18 cellular contexts compared by ENCODE assay signal in the genomic region with DNA sequence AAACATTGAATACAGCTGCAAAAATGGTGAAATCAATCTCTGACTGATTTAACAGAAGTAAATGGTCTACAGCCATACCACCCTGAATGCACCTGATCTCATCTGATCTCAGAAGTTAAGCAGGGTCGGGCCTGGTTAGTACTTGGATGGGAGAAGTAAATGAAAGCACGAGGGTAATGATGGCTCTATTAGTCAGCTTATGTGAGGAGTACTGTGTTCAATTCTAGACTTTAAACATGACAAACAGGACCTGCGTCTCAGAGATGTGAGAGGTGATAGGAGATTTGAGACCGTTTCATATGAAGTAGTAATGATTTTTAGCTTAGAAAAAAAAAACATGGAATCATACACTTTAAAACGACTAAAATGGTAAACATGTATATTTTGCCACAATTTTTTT.
DNase-seq lines count a peak whose midpoint lies in the region; ATAC-seq, FAIRE-seq and TF ChIP-seq lines count a peak whose summit lies in the region.
"Had no signal": no experiment of that assay in that cellular context is flagged by ENCODE, and none has a peak within 500 bp of the region (broad histone marks: within the 10 kb centered on the region; RNA-seq: fewer than 3 reads in every experiment).

No MANE protein-coding gene starts in this region.

- H3K36me3 Mint-ChIP-seq in activated CD4-positive, alpha-beta T cell treated with anti-CD3 and anti-CD28 coated beads for 36 hours (ENCODE audit: low read depth), result peaks cover 34% of the 10 kb centered on the region
- peaks cover 47% of the 10 kb centered on the region for H3K36me3 Mint-ChIP-seq in activated CD4-positive, alpha-beta T cell treated with anti-CD3 and anti-CD28 coated beads, Interleukin-2, amount 10 ng/mL, durations not matched to agents 7 days and 5 days (ENCODE audit: low read depth)
- H3K36me3 Mint-ChIP-seq in CD4-positive, CD25-positive, alpha-beta regulatory T cell, result peaks cover 25% of the 10 kb centered on the region
- peaks cover 20% of the 10 kb centered on the region for H3K36me3 Mint-ChIP-seq in HFFc6 (ENCODE audit: low read depth)
- peaks cover 4 to 12% of the 10 kb centered on the region in 2 donors for H3K36me3 Mint-ChIP-seq in activated T-cell treated with anti-CD3 and anti-CD28 coated beads, Interleukin-2, amount 50 U/mL, for 72 hours (ENCODE audit: insufficient read depth in 2 of 2)

- DNase-seq in activated CD4-positive, alpha-beta T cell treated with anti-CD3 and anti-CD28 coated beads for 36 hours, result peak; percentile 11
- DNase-seq in activated CD4-positive, alpha-beta T cell treated with anti-CD3 and anti-CD28 coated beads, Interleukin-2, amount 10 ng/mL, durations not matched to agents 7 days and 5 days, result no peak
- no peak for DNase-seq in CD4-positive, CD25-positive, alpha-beta regulatory T cell
- DNase-seq in HFFc6, result no peak
- peak in 1 of 2 donors; percentile 12 for DNase-seq in activated T-cell treated with anti-CD3 and anti-CD28 coated beads, Interleukin-2, amount 50 U/mL, for 72 hours
- no peak for DNase-seq in GM12891 (ENCODE audit: insufficient read length, low spot score)
- DNase-seq: 8988T, KBM-7, NCI-H1694 treated with DMSO at 0.1 percent for 48 hours, NCI-H2107, NCI-H510A treated with DMSO at 0.1 percent for 48 hours, NCI-H774, SJCRH30 had no signal

- H3K27me3 Mint-ChIP-seq in activated CD4-positive, alpha-beta T cell treated with anti-CD3 and anti-CD28 coated beads for 36 hours, result no peaks in the 10 kb centered on the region
- no peaks in the 10 kb centered on the region for H3K27me3 Mint-ChIP-seq in activated CD4-positive, alpha-beta T cell treated with anti-CD3 and anti-CD28 coated beads, Interleukin-2, amount 10 ng/mL, durations not matched to agents 7 days and 5 days
- H3K27me3 Mint-ChIP-seq in CD4-positive, CD25-positive, alpha-beta regulatory T cell, result no peaks in the 10 kb centered on the region
- H3K27me3 Mint-ChIP-seq in HFFc6 (ENCODE audit: insufficient read depth), result peaks cover 1% of the 10 kb centered on the region; the same call in 1 of the 2 replicates
- H3K27me3 Mint-ChIP-seq in activated T-cell treated with anti-CD3 and anti-CD28 coated beads, Interleukin-2, amount 50 U/mL, for 72 hours (ENCODE audit: low read depth), result no peaks in the 10 kb centered on the region

- peaks cover 32% of the 10 kb centered on the region for H3K4me1 Mint-ChIP-seq in activated CD4-positive, alpha-beta T cell treated with anti-CD3 and anti-CD28 coated beads for 36 hours
- H3K4me1 Mint-ChIP-seq in activated CD4-positive, alpha-beta T cell treated with anti-CD3 and anti-CD28 coated beads, Interleukin-2, amount 10 ng/mL, durations not matched to agents 7 days and 5 days, result peaks cover 10% of the 10 kb centered on the region
- peaks cover 33 to 44% (median 41%) of the 10 kb centered on the region in 4 donors for H3K4me1 Mint-ChIP-seq in CD4-positive, CD25-positive, alpha-beta regulatory T cell
- H3K4me1 Mint-ChIP-seq in HFFc6 (ENCODE audit: low read depth), result peaks cover 48% of the 10 kb centered on the region
- peaks cover 30% of the 10 kb centered on the region for H3K4me1 Mint-ChIP-seq in activated T-cell treated with anti-CD3 and anti-CD28 coated beads, Interleukin-2, amount 50 U/mL, for 72 hours (ENCODE audit: low read depth)

- intact Hi-C loops in activated CD4-positive, alpha-beta T cell treated with anti-CD3 and anti-CD28 coated beads for 36 hours (cut with DNase I, micrococcal nuclease), result no loop called here

- no peak for TF ChIP-seq POLR2A in GM12891 (IDR thresholded peaks at IDR 0.05; ENCODE audit: low read depth, low read length)

- no peaks in the 10 kb centered on the region for H3K9me3 ChIP-seq in CD4-positive, CD25-positive, alpha-beta regulatory T cell (ENCODE audit: control insufficient read depth in 2 of 2, low read length in 2 of 2)
- H3K9me3 ChIP-seq: SJCRH30 had no signal

- no peak overlapping the region for H3K27ac ChIP-seq in CD4-positive, CD25-positive, alpha-beta regulatory T cell (ENCODE audit: insufficient read depth, low read length, poor library complexity, severe bottlenecking)
- H3K27ac ChIP-seq: SJCRH30 had no signal

- H3K4me3 Mint-ChIP-seq in activated CD4-positive, alpha-beta T cell treated with anti-CD3 and anti-CD28 coated beads for 36 hours, result no peak overlapping the region
- no peak overlapping the region for H3K4me3 Mint-ChIP-seq in activated CD4-positive, alpha-beta T cell treated with anti-CD3 and anti-CD28 coated beads, Interleukin-2, amount 10 ng/mL, durations not matched to agents 7 days and 5 days
- H3K4me3 Mint-ChIP-seq in CD4-positive, CD25-positive, alpha-beta regulatory T cell, result no peak overlapping the region
- no peak overlapping the region for H3K4me3 Mint-ChIP-seq in HFFc6
- peak overlapping the region in 1 of 2 donors; percentile 0 for H3K4me3 Mint-ChIP-seq in activated T-cell treated with anti-CD3 and anti-CD28 coated beads, Interleukin-2, amount 50 U/mL, for 72 hours
- H3K4me3 Mint-ChIP-seq: CD14-positive monocyte had no signal

- no peaks in the 10 kb centered on the region for H3K27me3 ChIP-seq in CD4-positive, CD25-positive, alpha-beta regulatory T cell (ENCODE audit: control insufficient read depth, insufficient read depth, low read length)
- H3K27me3 ChIP-seq: SJCRH30 had no signal

- H3K36me3 ChIP-seq in CD4-positive, CD25-positive, alpha-beta regulatory T cell (ENCODE audit: control insufficient read depth, insufficient read depth, low read length), result peaks cover 25% of the 10 kb centered on the region

- no peak overlapping the region for H3K4me3 ChIP-seq in CD4-positive, CD25-positive, alpha-beta regulatory T cell (ENCODE audit: low read depth, low read length)
- H3K4me3 ChIP-seq: GM12878, SJCRH30 had no signal

- TF ChIP-seq CTCF in HFFc6 (IDR thresholded peaks at IDR 0.05), result no peak

- peaks cover 6% of the 10 kb centered on the region for H3K4me1 ChIP-seq in CD4-positive, CD25-positive, alpha-beta regulatory T cell (ENCODE audit: control insufficient read depth, insufficient read depth, low read length, poor library complexity, severe bottlenecking)
- H3K4me1 ChIP-seq: SJCRH30 had no signal

- no peak overlapping the region for H3K27ac Mint-ChIP-seq in activated CD4-positive, alpha-beta T cell treated with anti-CD3 and anti-CD28 coated beads for 36 hours
- no peak overlapping the region for H3K27ac Mint-ChIP-seq in activated CD4-positive, alpha-beta T cell treated with anti-CD3 and anti-CD28 coated beads, Interleukin-2, amount 10 ng/mL, durations not matched to agents 7 days and 5 days
- H3K27ac Mint-ChIP-seq in CD4-positive, CD25-positive, alpha-beta regulatory T cell, result peak overlapping the region in 2 of 3 donors; percentile 10 to 68
- H3K27ac Mint-ChIP-seq in HFFc6, result peak overlapping the region; percentile 41; the same call in 1 of the 2 replicates
- peak overlapping the region; percentile 12 for H3K27ac Mint-ChIP-seq in activated T-cell treated with anti-CD3 and anti-CD28 coated beads, Interleukin-2, amount 50 U/mL, for 72 hours
- H3K27ac Mint-ChIP-seq: CD14-positive monocyte had no signal

- H3K9me3 Mint-ChIP-seq in activated CD4-positive, alpha-beta T cell treated with anti-CD3 and anti-CD28 coated beads for 36 hours (ENCODE audit: low read depth), result no peaks in the 10 kb centered on the region
- peaks cover 3% of the 10 kb centered on the region for H3K9me3 Mint-ChIP-seq in activated CD4-positive, alpha-beta T cell treated with anti-CD3 and anti-CD28 coated beads, Interleukin-2, amount 10 ng/mL, durations not matched to agents 7 days and 5 days
- H3K9me3 Mint-ChIP-seq in CD4-positive, CD25-positive, alpha-beta regulatory T cell, result peaks cover 0 to 2% (median 0%) of the 10 kb centered on the region in 7 donors
- no peaks in the 10 kb centered on the region for H3K9me3 Mint-ChIP-seq in HFFc6
- H3K9me3 Mint-ChIP-seq in activated T-cell treated with anti-CD3 and anti-CD28 coated beads, Interleukin-2, amount 50 U/mL, for 72 hours, result no peaks in the 10 kb centered on the region

- FAIRE-seq in GM12891 (lab: Jason Lieb, UNC), result no peak
- FAIRE-seq: GM12878, HepG2 had no signal

- CTCF ChIA-PET in activated CD4-positive, alpha-beta T cell treated with anti-CD3 and anti-CD28 coated beads for 36 hours (lab: Charles Lee), result interaction anchor here (0.9 kb wide), 1 partner anchor 109 kb away, joined by 3 read pairs; no protein-coding TSS in a partner anchor
- CTCF ChIA-PET in activated CD4-positive, alpha-beta T cell treated with anti-CD3 and anti-CD28 coated beads, Interleukin-2, amount 10 ng/mL, durations not matched to agents 7 days and 5 days (lab: Charles Lee), result no interaction called here

- POLR2A ChIA-PET in activated CD4-positive, alpha-beta T cell treated with anti-CD3 and anti-CD28 coated beads for 36 hours (lab: Charles Lee), result no interaction called here
- POLR2A ChIA-PET in activated CD4-positive, alpha-beta T cell treated with anti-CD3 and anti-CD28 coated beads, Interleukin-2, amount 10 ng/mL, durations not matched to agents 7 days and 5 days (lab: Charles Lee), result no interaction called here

- ATAC-seq in activated CD4-positive, alpha-beta T cell treated with anti-CD3 and anti-CD28 coated beads for 36 hours, result peak; percentile 14
- no peak for ATAC-seq in CD4-positive, CD25-positive, alpha-beta regulatory T cell (ENCODE audit: low read depth in 2 of 2)
- peak; percentile 32 to 66 for ATAC-seq in activated T-cell treated with anti-CD3 and anti-CD28 coated beads, Interleukin-2, amount 50 U/mL, for 72 hours (replicated peaks in 1 of 2)
- ATAC-seq in GM21786 (IDR thresholded peaks at IDR 0.05; ENCODE audit: unreplicated experiment) (no peak), HG03095 (IDR thresholded peaks at IDR 0.05; ENCODE audit: unreplicated experiment) (no peak)
- ATAC-seq: GM12878, HepG2 had no signal

TF ChIP-seq in GM12891, 5 proteins besides CTCF, POLR2A, EP300 and RAD21:
- TF ChIP-seq PAX5 (IDR thresholded peaks at IDR 0.05; ENCODE audit: insufficient read depth, low read length, severe bottlenecking), result no peak

Comparison
In these comparisons a context has a peak if more than half of its experiments do, and no peak if none do; other contexts are left out.
1. ATAC-seq: peak in activated CD4-positive, alpha-beta T cell treated with anti-CD3 and anti-CD28 coated beads for 36 hours (single experiment) and activated T-cell treated with anti-CD3 and anti-CD28 coated beads, Interleukin-2, amount 50 U/mL, for 72 hours (2 of 2); none in CD4-positive, CD25-positive, alpha-beta regulatory T cell (0 of 2), GM21786 (single experiment) and HG03095 (single experiment).
2. H3K27ac Mint-ChIP-seq: peak in CD4-positive, CD25-positive, alpha-beta regulatory T cell (2 of 3), HFFc6 (single experiment) and activated T-cell treated with anti-CD3 and anti-CD28 coated beads, Interleukin-2, amount 50 U/mL, for 72 hours (single experiment); none in activated CD4-positive, alpha-beta T cell treated with anti-CD3 and anti-CD28 coated beads for 36 hours (single experiment) and activated CD4-positive, alpha-beta T cell treated with anti-CD3 and anti-CD28 coated beads, Interleukin-2, amount 10 ng/mL, durations not matched to agents 7 days and 5 days (single experiment).